ENCODE assay signal across 1 cellular context in the genomic region with DNA sequence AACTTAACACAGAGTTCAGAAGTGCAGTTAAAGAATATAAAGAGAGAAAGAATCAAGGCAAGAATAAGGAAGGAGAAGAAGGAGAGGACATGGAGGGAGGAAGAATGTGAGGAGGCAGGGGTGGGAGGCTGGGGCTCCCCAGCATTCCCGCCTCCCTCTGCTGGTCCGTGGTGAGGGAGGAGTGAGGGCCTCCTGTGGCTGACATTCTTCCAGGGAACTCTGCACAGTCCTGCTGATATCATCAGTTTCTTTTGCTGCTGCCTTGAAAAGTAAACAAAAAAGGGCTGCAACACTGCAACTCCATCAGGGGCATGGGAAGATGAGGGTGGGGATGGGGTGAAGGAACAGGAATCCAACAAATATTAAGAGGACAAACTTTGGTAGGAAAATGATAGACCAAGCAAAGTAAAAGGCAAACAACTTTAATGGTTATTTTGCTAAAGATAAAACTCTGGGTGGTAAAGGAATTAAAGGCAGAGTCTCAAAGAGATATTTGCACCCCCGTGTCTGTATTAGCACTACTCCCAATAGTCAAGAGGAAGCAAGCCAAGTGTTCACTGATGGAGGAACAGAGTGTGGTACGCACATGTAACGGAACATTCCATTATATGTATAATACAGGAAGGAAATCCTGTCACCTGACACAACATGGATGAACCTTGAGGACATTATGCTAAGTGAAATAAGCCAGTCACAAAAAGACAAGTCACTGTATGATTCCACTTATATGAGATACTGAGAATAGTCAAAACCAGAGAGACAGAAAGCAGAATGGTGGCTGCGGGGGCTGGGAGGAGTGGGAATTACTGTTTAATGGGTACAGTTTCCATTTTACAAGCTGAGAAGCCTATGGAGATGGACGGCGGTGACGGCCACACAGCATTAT.
A peak's percentile ranks its signal among the peaks of the same experiment; 100 is the strongest.
TF ChIP-seq lines count a peak whose summit lies in the region.

No MANE protein-coding gene starts in this region.

TF ChIP-seq in HepG2, 621 proteins besides CTCF, POLR2A, EP300 and RAD21 (continued from another document and continues in another):
- TF ChIP-seq, protein P1, sequence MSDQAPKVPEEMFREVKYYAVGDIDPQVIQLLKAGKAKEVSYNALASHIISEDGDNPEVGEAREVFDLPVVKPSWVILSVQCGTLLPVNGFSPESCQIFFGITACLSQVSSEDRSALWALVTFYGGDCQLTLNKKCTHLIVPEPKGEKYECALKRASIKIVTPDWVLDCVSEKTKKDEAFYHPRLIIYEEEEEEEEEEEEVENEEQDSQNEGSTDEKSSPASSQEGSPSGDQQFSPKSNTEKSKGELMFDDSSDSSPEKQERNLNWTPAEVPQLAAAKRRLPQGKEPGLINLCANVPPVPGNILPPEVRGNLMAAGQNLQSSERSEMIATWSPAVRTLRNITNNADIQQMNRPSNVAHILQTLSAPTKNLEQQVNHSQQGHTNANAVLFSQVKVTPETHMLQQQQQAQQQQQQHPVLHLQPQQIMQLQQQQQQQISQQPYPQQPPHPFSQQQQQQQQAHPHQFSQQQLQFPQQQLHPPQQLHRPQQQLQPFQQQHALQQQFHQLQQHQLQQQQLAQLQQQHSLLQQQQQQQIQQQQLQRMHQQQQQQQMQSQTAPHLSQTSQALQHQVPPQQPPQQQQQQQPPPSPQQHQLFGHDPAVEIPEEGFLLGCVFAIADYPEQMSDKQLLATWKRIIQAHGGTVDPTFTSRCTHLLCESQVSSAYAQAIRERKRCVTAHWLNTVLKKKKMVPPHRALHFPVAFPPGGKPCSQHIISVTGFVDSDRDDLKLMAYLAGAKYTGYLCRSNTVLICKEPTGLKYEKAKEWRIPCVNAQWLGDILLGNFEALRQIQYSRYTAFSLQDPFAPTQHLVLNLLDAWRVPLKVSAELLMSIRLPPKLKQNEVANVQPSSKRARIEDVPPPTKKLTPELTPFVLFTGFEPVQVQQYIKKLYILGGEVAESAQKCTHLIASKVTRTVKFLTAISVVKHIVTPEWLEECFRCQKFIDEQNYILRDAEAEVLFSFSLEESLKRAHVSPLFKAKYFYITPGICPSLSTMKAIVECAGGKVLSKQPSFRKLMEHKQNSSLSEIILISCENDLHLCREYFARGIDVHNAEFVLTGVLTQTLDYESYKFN (CRISPR knock-in tag; conservative IDR thresholded peaks at IDR 0.05): peak; percentile 65
- TF ChIP-seq ZNF773 (CRISPR knock-in tag; IDR thresholded peaks at IDR 0.05; ENCODE audit: borderline replicate concordance) (no peak), ZNF879 (CRISPR knock-in tag; IDR thresholded peaks at IDR 0.05) (no peak), HNF4G (IDR thresholded peaks at IDR 0.05; ENCODE audit: borderline replicate concordance, low read depth, low read length) (no peak; the same call in 1 of the 2 replicates), HNF4G (CRISPR knock-in tag; IDR thresholded peaks at IDR 0.05; ENCODE audit: borderline replicate concordance, low read depth) (no peak), SMC3 (IDR thresholded peaks at IDR 0.05; ENCODE audit: low read length) (no peak), ZNF570 (CRISPR knock-in tag; IDR thresholded peaks at IDR 0.05; ENCODE audit: borderline replicate concordance) (no peak), ZNF619 (CRISPR knock-in tag; IDR thresholded peaks at IDR 0.05) (no peak), HOXD1 (CRISPR knock-in tag; IDR thresholded peaks at IDR 0.05) (no peak), TARDBP (CRISPR knock-in tag; IDR thresholded peaks at IDR 0.05) (peak; percentile 71), RFX3 (CRISPR knock-in tag; IDR thresholded peaks at IDR 0.05) (no peak), ZNF670 (CRISPR knock-in tag; IDR thresholded peaks at IDR 0.05; ENCODE audit: borderline replicate concordance) (no peak), FOSL2 (CRISPR knock-in tag; IDR thresholded peaks at IDR 0.05) (peak; percentile 34; the same call in 1 of the 2 replicates), TCF7L2 (IDR thresholded peaks at IDR 0.05; ENCODE audit: low read depth, low read length) (no peak), ZNF207 (IDR thresholded peaks at IDR 0.05; ENCODE audit: borderline replicate concordance) (no peak), MXI1 (IDR thresholded peaks at IDR 0.05; ENCODE audit: borderline replicate concordance, low read depth, low read length) (no peak), NCOA2 (CRISPR knock-in tag; IDR thresholded peaks at IDR 0.05) (0 out of 2 replicates have a peak, but pooled peaks have one; percentile 17), EHMT2 (IDR thresholded peaks at IDR 0.05; ENCODE audit: borderline replicate concordance, low read depth, low read length) (no peak), ZMYM3 (CRISPR knock-in tag; IDR thresholded peaks at IDR 0.05) (0 out of 2 replicates have a peak, but pooled peaks have one; percentile 11), CBFB (CRISPR knock-in tag; IDR thresholded peaks at IDR 0.05) (no peak), MAFK (conservative IDR thresholded peaks at IDR 0.05 in 1 of 2, IDR thresholded peaks at IDR 0.05 in 1 of 2; ENCODE audit: low read length in 2 of 2) (peak; percentile 88 to 92), ZSCAN12 (CRISPR knock-in tag; IDR thresholded peaks at IDR 0.05) (no peak), ATAD3A (CRISPR knock-in tag; IDR thresholded peaks at IDR 0.05) (no peak), TMF1 (CRISPR knock-in tag; IDR thresholded peaks at IDR 0.05; ENCODE audit: low read depth) (no peak), SOX13 (IDR thresholded peaks at IDR 0.05) (no peak), SOX13 (CRISPR knock-in tag; conservative IDR thresholded peaks at IDR 0.05 in 1 of 2, IDR thresholded peaks at IDR 0.05 in 1 of 2) (peak in 1 of 2 experiments; percentile 45; a peak in 1 of 4 replicates), NFIC (IDR thresholded peaks at IDR 0.05; ENCODE audit: low read length) (no peak), ZSCAN25 (CRISPR knock-in tag; IDR thresholded peaks at IDR 0.05) (peak; percentile 29; the same call in 1 of the 2 replicates), ZNF230 (CRISPR knock-in tag; IDR thresholded peaks at IDR 0.05) (no peak)
- TF ChIP-seq, protein P2, sequence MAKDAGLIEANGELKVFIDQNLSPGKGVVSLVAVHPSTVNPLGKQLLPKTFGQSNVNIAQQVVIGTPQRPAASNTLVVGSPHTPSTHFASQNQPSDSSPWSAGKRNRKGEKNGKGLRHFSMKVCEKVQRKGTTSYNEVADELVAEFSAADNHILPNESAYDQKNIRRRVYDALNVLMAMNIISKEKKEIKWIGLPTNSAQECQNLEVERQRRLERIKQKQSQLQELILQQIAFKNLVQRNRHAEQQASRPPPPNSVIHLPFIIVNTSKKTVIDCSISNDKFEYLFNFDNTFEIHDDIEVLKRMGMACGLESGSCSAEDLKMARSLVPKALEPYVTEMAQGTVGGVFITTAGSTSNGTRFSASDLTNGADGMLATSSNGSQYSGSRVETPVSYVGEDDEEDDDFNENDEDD (CRISPR knock-in tag; IDR thresholded peaks at IDR 0.05; ENCODE audit: borderline replicate concordance): peak; percentile 39; the same call in 1 of the 2 replicates
- TF ChIP-seq, protein P3, sequence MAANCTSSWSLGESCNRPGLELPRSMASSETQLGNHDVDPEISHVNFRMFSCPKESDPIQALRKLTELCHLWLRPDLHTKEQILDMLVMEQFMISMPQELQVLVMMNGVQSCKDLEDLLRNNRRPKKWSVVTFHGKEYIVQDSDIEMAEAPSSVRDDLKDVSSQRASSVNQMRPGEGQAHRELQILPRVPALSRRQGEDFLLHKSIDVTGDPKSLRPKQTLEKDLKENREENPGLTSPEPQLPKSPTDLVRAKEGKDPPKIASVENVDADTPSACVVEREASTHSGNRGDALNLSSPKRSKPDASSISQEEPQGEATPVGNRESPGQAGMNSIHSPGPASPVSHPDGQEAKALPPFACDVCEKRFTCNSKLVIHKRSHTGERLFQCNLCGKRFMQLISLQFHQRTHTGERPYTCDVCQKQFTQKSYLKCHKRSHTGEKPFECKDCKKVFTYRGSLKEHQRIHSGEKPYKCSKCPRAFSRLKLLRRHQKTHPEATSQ (CRISPR knock-in tag; IDR thresholded peaks at IDR 0.05; ENCODE audit: borderline replicate concordance): no peak
- TF ChIP-seq, protein P4, sequence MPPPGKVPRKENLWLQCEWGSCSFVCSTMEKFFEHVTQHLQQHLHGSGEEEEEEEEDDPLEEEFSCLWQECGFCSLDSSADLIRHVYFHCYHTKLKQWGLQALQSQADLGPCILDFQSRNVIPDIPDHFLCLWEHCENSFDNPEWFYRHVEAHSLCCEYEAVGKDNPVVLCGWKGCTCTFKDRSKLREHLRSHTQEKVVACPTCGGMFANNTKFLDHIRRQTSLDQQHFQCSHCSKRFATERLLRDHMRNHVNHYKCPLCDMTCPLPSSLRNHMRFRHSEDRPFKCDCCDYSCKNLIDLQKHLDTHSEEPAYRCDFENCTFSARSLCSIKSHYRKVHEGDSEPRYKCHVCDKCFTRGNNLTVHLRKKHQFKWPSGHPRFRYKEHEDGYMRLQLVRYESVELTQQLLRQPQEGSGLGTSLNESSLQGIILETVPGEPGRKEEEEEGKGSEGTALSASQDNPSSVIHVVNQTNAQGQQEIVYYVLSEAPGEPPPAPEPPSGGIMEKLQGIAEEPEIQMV (CRISPR knock-in tag; IDR thresholded peaks at IDR 0.05; ENCODE audit: low read depth): no peak
- TF ChIP-seq, protein P5, sequence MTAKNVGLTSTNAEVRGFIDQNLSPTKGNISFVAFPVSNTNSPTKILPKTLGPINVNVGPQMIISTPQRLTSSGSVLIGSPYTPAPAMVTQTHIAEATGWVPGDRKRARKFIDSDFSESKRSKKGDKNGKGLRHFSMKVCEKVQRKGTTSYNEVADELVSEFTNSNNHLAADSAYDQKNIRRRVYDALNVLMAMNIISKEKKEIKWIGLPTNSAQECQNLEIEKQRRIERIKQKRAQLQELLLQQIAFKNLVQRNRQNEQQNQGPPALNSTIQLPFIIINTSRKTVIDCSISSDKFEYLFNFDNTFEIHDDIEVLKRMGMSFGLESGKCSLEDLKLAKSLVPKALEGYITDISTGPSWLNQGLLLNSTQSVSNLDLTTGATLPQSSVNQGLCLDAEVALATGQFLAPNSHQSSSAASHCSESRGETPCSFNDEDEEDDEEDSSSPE (CRISPR knock-in tag; IDR thresholded peaks at IDR 0.05): peak; percentile 33; the same call in 1 of the 2 replicates
- TF ChIP-seq, protein P6, sequence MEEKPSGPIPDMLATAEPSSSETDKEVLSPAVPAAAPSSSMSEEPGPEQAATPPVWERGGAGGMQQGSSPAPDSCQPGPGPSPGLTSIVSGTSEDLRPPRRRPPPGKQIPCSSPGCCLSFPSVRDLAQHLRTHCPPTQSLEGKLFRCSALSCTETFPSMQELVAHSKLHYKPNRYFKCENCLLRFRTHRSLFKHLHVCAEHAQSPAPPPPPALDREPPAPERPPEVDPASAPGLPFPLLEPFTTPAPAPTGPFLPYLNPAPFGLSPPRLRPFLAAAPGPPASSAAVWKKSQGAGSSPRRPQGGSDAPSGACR (CRISPR knock-in tag; IDR thresholded peaks at IDR 0.05): no peak
- TF ChIP-seq, protein P7, sequence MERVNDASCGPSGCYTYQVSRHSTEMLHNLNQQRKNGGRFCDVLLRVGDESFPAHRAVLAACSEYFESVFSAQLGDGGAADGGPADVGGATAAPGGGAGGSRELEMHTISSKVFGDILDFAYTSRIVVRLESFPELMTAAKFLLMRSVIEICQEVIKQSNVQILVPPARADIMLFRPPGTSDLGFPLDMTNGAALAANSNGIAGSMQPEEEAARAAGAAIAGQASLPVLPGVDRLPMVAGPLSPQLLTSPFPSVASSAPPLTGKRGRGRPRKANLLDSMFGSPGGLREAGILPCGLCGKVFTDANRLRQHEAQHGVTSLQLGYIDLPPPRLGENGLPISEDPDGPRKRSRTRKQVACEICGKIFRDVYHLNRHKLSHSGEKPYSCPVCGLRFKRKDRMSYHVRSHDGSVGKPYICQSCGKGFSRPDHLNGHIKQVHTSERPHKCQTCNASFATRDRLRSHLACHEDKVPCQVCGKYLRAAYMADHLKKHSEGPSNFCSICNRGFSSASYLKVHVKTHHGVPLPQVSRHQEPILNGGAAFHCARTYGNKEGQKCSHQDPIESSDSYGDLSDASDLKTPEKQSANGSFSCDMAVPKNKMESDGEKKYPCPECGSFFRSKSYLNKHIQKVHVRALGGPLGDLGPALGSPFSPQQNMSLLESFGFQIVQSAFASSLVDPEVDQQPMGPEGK (CRISPR knock-in tag; IDR thresholded peaks at IDR 0.05): peak; percentile 88
- TF ChIP-seq, protein P8, sequence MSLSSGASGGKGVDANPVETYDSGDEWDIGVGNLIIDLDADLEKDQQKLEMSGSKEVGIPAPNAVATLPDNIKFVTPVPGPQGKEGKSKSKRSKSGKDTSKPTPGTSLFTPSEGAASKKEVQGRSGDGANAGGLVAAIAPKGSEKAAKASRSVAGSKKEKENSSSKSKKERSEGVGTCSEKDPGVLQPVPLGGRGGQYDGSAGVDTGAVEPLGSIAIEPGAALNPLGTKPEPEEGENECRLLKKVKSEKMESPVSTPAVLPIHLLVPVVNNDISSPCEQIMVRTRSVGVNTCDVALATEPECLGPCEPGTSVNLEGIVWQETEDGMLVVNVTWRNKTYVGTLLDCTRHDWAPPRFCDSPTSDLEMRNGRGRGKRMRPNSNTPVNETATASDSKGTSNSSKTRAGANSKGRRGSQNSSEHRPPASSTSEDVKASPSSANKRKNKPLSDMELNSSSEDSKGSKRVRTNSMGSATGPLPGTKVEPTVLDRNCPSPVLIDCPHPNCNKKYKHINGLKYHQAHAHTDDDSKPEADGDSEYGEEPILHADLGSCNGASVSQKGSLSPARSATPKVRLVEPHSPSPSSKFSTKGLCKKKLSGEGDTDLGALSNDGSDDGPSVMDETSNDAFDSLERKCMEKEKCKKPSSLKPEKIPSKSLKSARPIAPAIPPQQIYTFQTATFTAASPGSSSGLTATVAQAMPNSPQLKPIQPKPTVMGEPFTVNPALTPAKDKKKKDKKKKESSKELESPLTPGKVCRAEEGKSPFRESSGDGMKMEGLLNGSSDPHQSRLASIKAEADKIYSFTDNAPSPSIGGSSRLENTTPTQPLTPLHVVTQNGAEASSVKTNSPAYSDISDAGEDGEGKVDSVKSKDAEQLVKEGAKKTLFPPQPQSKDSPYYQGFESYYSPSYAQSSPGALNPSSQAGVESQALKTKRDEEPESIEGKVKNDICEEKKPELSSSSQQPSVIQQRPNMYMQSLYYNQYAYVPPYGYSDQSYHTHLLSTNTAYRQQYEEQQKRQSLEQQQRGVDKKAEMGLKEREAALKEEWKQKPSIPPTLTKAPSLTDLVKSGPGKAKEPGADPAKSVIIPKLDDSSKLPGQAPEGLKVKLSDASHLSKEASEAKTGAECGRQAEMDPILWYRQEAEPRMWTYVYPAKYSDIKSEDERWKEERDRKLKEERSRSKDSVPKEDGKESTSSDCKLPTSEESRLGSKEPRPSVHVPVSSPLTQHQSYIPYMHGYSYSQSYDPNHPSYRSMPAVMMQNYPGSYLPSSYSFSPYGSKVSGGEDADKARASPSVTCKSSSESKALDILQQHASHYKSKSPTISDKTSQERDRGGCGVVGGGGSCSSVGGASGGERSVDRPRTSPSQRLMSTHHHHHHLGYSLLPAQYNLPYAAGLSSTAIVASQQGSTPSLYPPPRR (CRISPR knock-in tag; IDR thresholded peaks at IDR 0.05; ENCODE audit: borderline replicate concordance): 0 out of 2 replicates have a peak, but pooled peaks have one; percentile 19
- TF ChIP-seq, protein P9, sequence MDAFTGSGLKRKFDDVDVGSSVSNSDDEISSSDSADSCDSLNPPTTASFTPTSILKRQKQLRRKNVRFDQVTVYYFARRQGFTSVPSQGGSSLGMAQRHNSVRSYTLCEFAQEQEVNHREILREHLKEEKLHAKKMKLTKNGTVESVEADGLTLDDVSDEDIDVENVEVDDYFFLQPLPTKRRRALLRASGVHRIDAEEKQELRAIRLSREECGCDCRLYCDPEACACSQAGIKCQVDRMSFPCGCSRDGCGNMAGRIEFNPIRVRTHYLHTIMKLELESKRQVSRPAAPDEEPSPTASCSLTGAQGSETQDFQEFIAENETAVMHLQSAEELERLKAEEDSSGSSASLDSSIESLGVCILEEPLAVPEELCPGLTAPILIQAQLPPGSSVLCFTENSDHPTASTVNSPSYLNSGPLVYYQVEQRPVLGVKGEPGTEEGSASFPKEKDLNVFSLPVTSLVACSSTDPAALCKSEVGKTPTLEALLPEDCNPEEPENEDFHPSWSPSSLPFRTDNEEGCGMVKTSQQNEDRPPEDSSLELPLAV (CRISPR knock-in tag; conservative IDR thresholded peaks at IDR 0.05; ENCODE audit: low read depth): no peak
